25 cellular contexts compared by ENCODE assay signal in genomic region chr11:130025371-130025770, GRCh38.
"Had no signal": no experiment of that assay in that cellular context is flagged by ENCODE, and none has a peak within 500 bp of the region (broad histone marks: within the 10 kb centered on the region; RNA-seq: fewer than 3 reads in every experiment).

No MANE protein-coding gene starts in this region.

- H3K9me3 Mint-ChIP-seq: memory B cell; mesothelial cell of epicardium; stimulated activated effector memory CD8-positive, alpha-beta T cell treated with anti-CD3 and anti-CD28 coated beads, Interleukin-12 subunit alpha, Interleukin-12 subunit beta, amount 100 ng/mL, for 72 hours had no signal

- H3K27me3 ChIP-seq: dorsolateral prefrontal cortex, gastrocnemius medialis, neural progenitor cell, sigmoid colon, stomach, thyroid gland, vagina had no signal

- H2AFZ ChIP-seq: neural progenitor cell had no signal

- H3K4me3 Mint-ChIP-seq: memory B cell; mesothelial cell of epicardium; naive B cell; nephron; neural progenitor cell; stimulated activated effector memory CD8-positive, alpha-beta T cell treated with anti-CD3 and anti-CD28 coated beads, Interleukin-12 subunit alpha, Interleukin-12 subunit beta, amount 100 ng/mL, for 72 hours had no signal

- H3K36me3 Mint-ChIP-seq: memory B cell; mesothelial cell of epicardium; naive B cell; stimulated activated effector memory CD8-positive, alpha-beta T cell treated with anti-CD3 and anti-CD28 coated beads, Interleukin-12 subunit alpha, Interleukin-12 subunit beta, amount 100 ng/mL, for 72 hours had no signal

- H3K27ac ChIP-seq: gastrocnemius medialis, neural progenitor cell, psoas muscle, sigmoid colon, stomach, thyroid gland, vagina had no signal

- ATAC-seq: gastrocnemius medialis; left ventricle myocardium superior; mucosa of descending colon; psoas muscle; right cardiac atrium; stimulated activated effector memory CD8-positive, alpha-beta T cell treated with anti-CD3 and anti-CD28 coated beads, Interleukin-12 subunit alpha, Interleukin-12 subunit beta, amount 100 ng/mL, for 72 hours had no signal

- H3K4me1 ChIP-seq: gastrocnemius medialis, psoas muscle, sigmoid colon, stomach, vagina had no signal

- H3K4me2 ChIP-seq: neural progenitor cell had no signal

- H3K4me1 Mint-ChIP-seq: nephron; stimulated activated effector memory CD8-positive, alpha-beta T cell treated with anti-CD3 and anti-CD28 coated beads, Interleukin-12 subunit alpha, Interleukin-12 subunit beta, amount 100 ng/mL, for 72 hours had no signal

- H3K9ac ChIP-seq: neural progenitor cell had no signal

- H3K27ac Mint-ChIP-seq: memory B cell; mesothelial cell of epicardium; naive B cell; nephron; neural progenitor cell; stimulated activated effector memory CD8-positive, alpha-beta T cell treated with anti-CD3 and anti-CD28 coated beads, Interleukin-12 subunit alpha, Interleukin-12 subunit beta, amount 100 ng/mL, for 72 hours had no signal

- H3K9me3 ChIP-seq: gastrocnemius medialis, mucosa of descending colon, psoas muscle, sigmoid colon, stomach, thyroid gland, vagina had no signal

- H3K4me3 ChIP-seq: dorsolateral prefrontal cortex, gastrocnemius medialis, lung, mucosa of descending colon, neural progenitor cell, psoas muscle, sigmoid colon, stomach, thyroid gland, vagina had no signal

- DNase-seq: cortex of kidney; dorsolateral prefrontal cortex; effector CD4-positive, alpha-beta T cell; foreskin fibroblast; gastrocnemius medialis; head of caudate nucleus; left ventricle myocardium superior; mucosa of descending colon; naive B cell; psoas muscle; right cardiac atrium; sigmoid colon; stimulated activated CD4-positive, alpha-beta T cell treated with anti-CD3 and anti-CD28 coated beads, Interleukin-2, amount 100 ng/mL, for 24 hours; stimulated activated CD4-positive, alpha-beta T cell treated with anti-CD3 and anti-CD28 coated beads, Interleukin-4, amount 100 ng/mL, for 24 hours; stimulated activated naive CD4-positive, alpha-beta T cell treated with Interleukin-2 at 50 U/mL for 16 hours; stomach; trophoblast cell had no signal

- H3K36me3 ChIP-seq: gastrocnemius medialis, neural progenitor cell, sigmoid colon, stomach, thyroid gland, vagina had no signal
